In the genomic region with DNA sequence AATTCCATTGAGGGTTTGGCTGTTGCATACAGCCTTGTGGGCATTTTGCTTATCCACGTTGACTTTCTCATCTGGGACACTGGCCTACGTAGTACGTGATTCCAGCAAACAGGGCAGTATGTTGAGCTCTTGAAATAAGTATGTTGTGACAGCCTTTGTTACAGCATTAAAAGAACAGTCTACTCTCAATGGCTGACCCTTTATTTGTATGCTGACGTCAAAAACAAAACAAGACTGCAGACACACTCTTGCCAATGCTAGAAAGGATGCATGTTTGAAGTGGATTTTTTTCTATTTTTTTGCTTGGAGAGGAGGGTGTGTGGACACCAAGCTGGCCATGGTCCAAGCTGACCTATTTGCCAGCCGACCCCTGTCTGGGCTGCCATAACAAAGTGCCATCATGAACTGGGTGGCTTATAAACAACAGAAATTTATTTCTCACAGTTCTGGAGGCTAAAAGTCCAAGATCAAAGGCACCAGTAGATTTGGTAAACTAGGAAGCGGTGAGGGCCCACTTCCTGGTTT, we compare ENCODE assay signal across 8 cellular contexts. TPM values are rescaled to one million over a fixed set of nuclear protein-coding genes. Genes with fewer than 3 reads are reported as not detected.
A peak's percentile ranks its signal among the peaks of the same experiment; 100 is the strongest.
DNase-seq lines count a peak whose midpoint lies in the region; ATAC-seq and TF ChIP-seq lines count a peak whose summit lies in the region.

No MANE protein-coding gene starts in this region.

- H3K27me3 Mint-ChIP-seq in brain = peaks cover 11% of the 10 kb centered on the region

- peaks cover 22% of the 10 kb centered on the region for H3K4me1 ChIP-seq in ACC112 (ENCODE audit: control insufficient read depth, insufficient read depth, low read length, unreplicated experiment)
- peaks cover 10% of the 10 kb centered on the region for H3K4me1 ChIP-seq in HUES48 (ENCODE audit: control insufficient read depth, insufficient read depth, low read length)
- H3K4me1 ChIP-seq in muscle layer of duodenum (ENCODE audit: control insufficient read depth in 1 of 2, insufficient read depth in 2 of 2, low read length in 2 of 2) = peaks cover 9 to 14% of the 10 kb centered on the region in 2 donors
- peaks cover 5 to 10% of the 10 kb centered on the region in 2 donors for H3K4me1 ChIP-seq in adrenal gland (replicated peaks in 1 of 2)

- peaks cover 4% of the 10 kb centered on the region for H3K79me2 ChIP-seq in ACC112 (ENCODE audit: control insufficient read depth, insufficient read depth, low read length, unreplicated experiment)

- peaks cover 44% of the 10 kb centered on the region for H3K4me1 Mint-ChIP-seq in brain

- WGBS in adrenal gland, 4 donors = 70 to 82% (median 74%) methylated on average over 6 of the region's 6 CpGs

- H3K4me3 Mint-ChIP-seq in brain = peak overlapping the region; percentile 77 to 90 (median 85)

- H3K4me3 ChIP-seq in ACC112 (ENCODE audit: low read depth, low read length) (peak overlapping the region; percentile 99), HUES48 (ENCODE audit: low read depth, low read length) (peak overlapping the region; percentile 92; the same call in 1 of the 2 replicates), muscle layer of duodenum (ENCODE audit: low read depth in 1 of 2, low read length in 2 of 2) (peak overlapping the region; percentile 72 to 74), adrenal gland (peak overlapping the region in 1 of 4 donors; percentile 72)

- intact Hi-C loops in adrenal gland (cut with DNase I) = no loop called here

- peak overlapping the region; percentile 62 to 93 (median 90) for H3K27ac Mint-ChIP-seq in brain

- TF ChIP-seq CTCF in brain (conservative IDR thresholded peaks at IDR 0.05) (no peak), adrenal gland (IDR thresholded peaks at IDR 0.05) (no peak)

- H3K9me3 Mint-ChIP-seq in brain = no peaks in the 10 kb centered on the region

- H3K9me3 ChIP-seq in HUES48 (ENCODE audit: control insufficient read depth, insufficient read depth, low read length) = no peaks in the 10 kb centered on the region
- no peaks in the 10 kb centered on the region for H3K9me3 ChIP-seq in muscle layer of duodenum (ENCODE audit: control insufficient read depth in 1 of 2, low read length in 2 of 2)
- H3K9me3 ChIP-seq in adrenal gland (replicated peaks in 1 of 3) = no peaks in the 10 kb centered on the region

- H3K36me3 ChIP-seq in ACC112 (ENCODE audit: insufficient read depth, low read length) = peaks cover 11% of the 10 kb centered on the region; the same call in 1 of the 2 replicates
- H3K36me3 ChIP-seq in HUES48 (ENCODE audit: control insufficient read depth, insufficient read depth, low read length) = peaks cover 24% of the 10 kb centered on the region
- peaks cover 7 to 29% of the 10 kb centered on the region in 2 donors for H3K36me3 ChIP-seq in muscle layer of duodenum (ENCODE audit: control insufficient read depth in 1 of 2, insufficient read depth in 2 of 2, low read length in 2 of 2)
- H3K36me3 ChIP-seq in adrenal gland (replicated peaks in 1 of 2) = peaks cover 0 to 20% of the 10 kb centered on the region in 2 donors

- H3K36me3 Mint-ChIP-seq in brain = peaks cover 23% of the 10 kb centered on the region

- no peak for TF ChIP-seq POLR2A in adrenal gland (IDR thresholded peaks at IDR 0.05)

- ATAC-seq in GM21423 (IDR thresholded peaks at IDR 0.05; ENCODE audit: unreplicated experiment) = no peak

- no peak for DNase-seq in amygdala (lab: John Stamatoyannopoulos, UW)
- no peak for DNase-seq in adrenal gland
- DNase-seq in LoVo (ENCODE audit: low spot score) = no peak

- H2AFZ ChIP-seq in ACC112 (ENCODE audit: low read length, unreplicated experiment) = peak overlapping the region; percentile 93

- H3K9ac ChIP-seq in HUES48 (ENCODE audit: low read depth, low read length) = no peak overlapping the region

- no peak overlapping the region for H3K27ac ChIP-seq in ACC112 (ENCODE audit: low read depth, low read length)
- H3K27ac ChIP-seq in HUES48 (ENCODE audit: low read depth, low read length) = no peak overlapping the region
- H3K27ac ChIP-seq in muscle layer of duodenum (ENCODE audit: low read length) = no peak overlapping the region
- peak overlapping the region in 1 of 5 donors; percentile 73 for H3K27ac ChIP-seq in adrenal gland

- H3K27me3 ChIP-seq in ACC112 (ENCODE audit: insufficient read depth, low read length) (no peaks in the 10 kb centered on the region), HUES48 (ENCODE audit: control insufficient read depth, insufficient read depth, low read length) (no peaks in the 10 kb centered on the region), muscle layer of duodenum (ENCODE audit: low read depth, low read length) (no peaks in the 10 kb centered on the region), adrenal gland (no peaks in the 10 kb centered on the region)

RNA-seq across cellular contexts. Expression of gene SNHG17, which starts 10.8 kb away (rescaled TPM):
- polyA plus RNA-seq in brain (ENCODE audit: insufficient read depth, low read depth, low replicate concordance) (20.6 TPM), adrenal gland (10 to 100 TPM; 38.5 to 68.0 (median 57.8) TPM)
- 10 to 100 TPM in 6 of 8 donors, 1 to 10 TPM in 2; 6.4 to 67.8 (median 19.2) TPM for total RNA-seq in adrenal gland

RNA-seq across cellular contexts. Expression of gene RALGAPB, which starts 26.7 kb away (rescaled TPM):
- 22.2 TPM for polyA plus RNA-seq in brain (ENCODE audit: insufficient read depth, low read depth, low replicate concordance)
- total RNA-seq in adrenal gland = 10 to 100 TPM; 23.9 to 44.7 (median 34.4) TPM
- 10 to 100 TPM; 11.7 to 34.7 (median 15.6) TPM for polyA plus RNA-seq in adrenal gland
